In the genomic region with DNA sequence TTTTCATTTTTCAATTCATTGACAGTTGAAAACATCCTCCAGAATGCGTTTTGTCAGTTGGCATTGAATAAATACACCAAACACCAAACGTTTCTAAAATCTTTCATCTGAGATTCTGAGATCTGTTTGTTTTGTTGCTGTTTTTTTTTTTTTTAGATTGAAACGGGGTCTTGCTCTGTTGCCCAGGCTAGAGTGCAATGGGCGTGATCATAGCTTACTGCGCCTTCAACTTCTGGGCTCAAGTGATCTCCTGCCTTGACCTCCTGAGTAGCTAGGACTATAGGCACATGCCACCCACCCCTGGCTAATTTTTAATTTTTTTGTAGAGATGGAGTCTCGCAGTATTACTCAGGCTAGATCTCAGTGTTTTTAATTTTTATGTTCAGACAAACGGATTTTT, we compare ENCODE assay signal across 1 cellular context.
TF ChIP-seq lines count a peak whose summit lies in the region.

No MANE protein-coding gene starts in this region.

TF ChIP-seq in HepG2, 621 proteins besides CTCF, POLR2A, EP300 and RAD21:
- no peak for TF ChIP-seq ZNF253 (CRISPR knock-in tag; IDR thresholded peaks at IDR 0.05; ENCODE audit: borderline replicate concordance)
- TF ChIP-seq ZNF121 (CRISPR knock-in tag; IDR thresholded peaks at IDR 0.05) = peak; percentile 55; the same call in 1 of the 2 replicates
